ENCODE assay signal across 2 cellular contexts in the genomic region with DNA sequence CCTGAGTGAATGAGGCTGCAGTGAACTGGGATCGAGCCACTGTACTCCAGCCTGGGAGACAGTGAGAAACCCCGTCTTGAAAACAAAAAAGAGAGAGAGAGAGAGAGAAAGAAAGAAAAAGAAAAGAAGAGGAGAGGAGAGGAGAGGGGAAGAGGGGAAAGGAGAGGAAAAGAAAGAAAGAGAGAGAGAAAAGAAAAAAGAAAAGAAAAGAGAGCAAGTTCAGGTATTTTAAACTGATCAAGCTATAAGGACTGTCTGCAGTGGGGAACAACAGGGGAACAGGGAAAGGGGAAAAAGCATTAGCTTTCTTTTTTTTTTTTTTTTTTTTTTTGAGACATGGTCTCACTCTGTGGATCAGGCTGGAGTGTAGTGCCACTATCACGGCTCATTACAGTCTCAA.
TF ChIP-seq lines count a peak whose summit lies in the region.

No MANE protein-coding gene starts in this region.

TF ChIP-seq in GM23338, 12 proteins besides CTCF, POLR2A, EP300 and RAD21 (continued from another document):
- TF ChIP-seq, protein P1, sequence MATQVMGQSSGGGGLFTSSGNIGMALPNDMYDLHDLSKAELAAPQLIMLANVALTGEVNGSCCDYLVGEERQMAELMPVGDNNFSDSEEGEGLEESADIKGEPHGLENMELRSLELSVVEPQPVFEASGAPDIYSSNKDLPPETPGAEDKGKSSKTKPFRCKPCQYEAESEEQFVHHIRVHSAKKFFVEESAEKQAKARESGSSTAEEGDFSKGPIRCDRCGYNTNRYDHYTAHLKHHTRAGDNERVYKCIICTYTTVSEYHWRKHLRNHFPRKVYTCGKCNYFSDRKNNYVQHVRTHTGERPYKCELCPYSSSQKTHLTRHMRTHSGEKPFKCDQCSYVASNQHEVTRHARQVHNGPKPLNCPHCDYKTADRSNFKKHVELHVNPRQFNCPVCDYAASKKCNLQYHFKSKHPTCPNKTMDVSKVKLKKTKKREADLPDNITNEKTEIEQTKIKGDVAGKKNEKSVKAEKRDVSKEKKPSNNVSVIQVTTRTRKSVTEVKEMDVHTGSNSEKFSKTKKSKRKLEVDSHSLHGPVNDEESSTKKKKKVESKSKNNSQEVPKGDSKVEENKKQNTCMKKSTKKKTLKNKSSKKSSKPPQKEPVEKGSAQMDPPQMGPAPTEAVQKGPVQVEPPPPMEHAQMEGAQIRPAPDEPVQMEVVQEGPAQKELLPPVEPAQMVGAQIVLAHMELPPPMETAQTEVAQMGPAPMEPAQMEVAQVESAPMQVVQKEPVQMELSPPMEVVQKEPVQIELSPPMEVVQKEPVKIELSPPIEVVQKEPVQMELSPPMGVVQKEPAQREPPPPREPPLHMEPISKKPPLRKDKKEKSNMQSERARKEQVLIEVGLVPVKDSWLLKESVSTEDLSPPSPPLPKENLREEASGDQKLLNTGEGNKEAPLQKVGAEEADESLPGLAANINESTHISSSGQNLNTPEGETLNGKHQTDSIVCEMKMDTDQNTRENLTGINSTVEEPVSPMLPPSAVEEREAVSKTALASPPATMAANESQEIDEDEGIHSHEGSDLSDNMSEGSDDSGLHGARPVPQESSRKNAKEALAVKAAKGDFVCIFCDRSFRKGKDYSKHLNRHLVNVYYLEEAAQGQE (IDR thresholded peaks at IDR 0.05; ENCODE audit: unreplicated experiment): no peak
- TF ChIP-seq ZNF114 (CRISPR knock-in tag; IDR thresholded peaks at IDR 0.05) (no peak), POLR2AphosphoS5 (IDR thresholded peaks at IDR 0.05; ENCODE audit: low read depth) (no peak), STAT1 (IDR thresholded peaks at IDR 0.05; ENCODE audit: unreplicated experiment) (no peak), CREB1 (CRISPR knock-in tag; IDR thresholded peaks at IDR 0.05; ENCODE audit: low read depth) (no peak), EZH2 (IDR thresholded peaks at IDR 0.05; ENCODE audit: low read depth, unreplicated experiment) (no peak)
- TF ChIP-seq, protein P2, sequence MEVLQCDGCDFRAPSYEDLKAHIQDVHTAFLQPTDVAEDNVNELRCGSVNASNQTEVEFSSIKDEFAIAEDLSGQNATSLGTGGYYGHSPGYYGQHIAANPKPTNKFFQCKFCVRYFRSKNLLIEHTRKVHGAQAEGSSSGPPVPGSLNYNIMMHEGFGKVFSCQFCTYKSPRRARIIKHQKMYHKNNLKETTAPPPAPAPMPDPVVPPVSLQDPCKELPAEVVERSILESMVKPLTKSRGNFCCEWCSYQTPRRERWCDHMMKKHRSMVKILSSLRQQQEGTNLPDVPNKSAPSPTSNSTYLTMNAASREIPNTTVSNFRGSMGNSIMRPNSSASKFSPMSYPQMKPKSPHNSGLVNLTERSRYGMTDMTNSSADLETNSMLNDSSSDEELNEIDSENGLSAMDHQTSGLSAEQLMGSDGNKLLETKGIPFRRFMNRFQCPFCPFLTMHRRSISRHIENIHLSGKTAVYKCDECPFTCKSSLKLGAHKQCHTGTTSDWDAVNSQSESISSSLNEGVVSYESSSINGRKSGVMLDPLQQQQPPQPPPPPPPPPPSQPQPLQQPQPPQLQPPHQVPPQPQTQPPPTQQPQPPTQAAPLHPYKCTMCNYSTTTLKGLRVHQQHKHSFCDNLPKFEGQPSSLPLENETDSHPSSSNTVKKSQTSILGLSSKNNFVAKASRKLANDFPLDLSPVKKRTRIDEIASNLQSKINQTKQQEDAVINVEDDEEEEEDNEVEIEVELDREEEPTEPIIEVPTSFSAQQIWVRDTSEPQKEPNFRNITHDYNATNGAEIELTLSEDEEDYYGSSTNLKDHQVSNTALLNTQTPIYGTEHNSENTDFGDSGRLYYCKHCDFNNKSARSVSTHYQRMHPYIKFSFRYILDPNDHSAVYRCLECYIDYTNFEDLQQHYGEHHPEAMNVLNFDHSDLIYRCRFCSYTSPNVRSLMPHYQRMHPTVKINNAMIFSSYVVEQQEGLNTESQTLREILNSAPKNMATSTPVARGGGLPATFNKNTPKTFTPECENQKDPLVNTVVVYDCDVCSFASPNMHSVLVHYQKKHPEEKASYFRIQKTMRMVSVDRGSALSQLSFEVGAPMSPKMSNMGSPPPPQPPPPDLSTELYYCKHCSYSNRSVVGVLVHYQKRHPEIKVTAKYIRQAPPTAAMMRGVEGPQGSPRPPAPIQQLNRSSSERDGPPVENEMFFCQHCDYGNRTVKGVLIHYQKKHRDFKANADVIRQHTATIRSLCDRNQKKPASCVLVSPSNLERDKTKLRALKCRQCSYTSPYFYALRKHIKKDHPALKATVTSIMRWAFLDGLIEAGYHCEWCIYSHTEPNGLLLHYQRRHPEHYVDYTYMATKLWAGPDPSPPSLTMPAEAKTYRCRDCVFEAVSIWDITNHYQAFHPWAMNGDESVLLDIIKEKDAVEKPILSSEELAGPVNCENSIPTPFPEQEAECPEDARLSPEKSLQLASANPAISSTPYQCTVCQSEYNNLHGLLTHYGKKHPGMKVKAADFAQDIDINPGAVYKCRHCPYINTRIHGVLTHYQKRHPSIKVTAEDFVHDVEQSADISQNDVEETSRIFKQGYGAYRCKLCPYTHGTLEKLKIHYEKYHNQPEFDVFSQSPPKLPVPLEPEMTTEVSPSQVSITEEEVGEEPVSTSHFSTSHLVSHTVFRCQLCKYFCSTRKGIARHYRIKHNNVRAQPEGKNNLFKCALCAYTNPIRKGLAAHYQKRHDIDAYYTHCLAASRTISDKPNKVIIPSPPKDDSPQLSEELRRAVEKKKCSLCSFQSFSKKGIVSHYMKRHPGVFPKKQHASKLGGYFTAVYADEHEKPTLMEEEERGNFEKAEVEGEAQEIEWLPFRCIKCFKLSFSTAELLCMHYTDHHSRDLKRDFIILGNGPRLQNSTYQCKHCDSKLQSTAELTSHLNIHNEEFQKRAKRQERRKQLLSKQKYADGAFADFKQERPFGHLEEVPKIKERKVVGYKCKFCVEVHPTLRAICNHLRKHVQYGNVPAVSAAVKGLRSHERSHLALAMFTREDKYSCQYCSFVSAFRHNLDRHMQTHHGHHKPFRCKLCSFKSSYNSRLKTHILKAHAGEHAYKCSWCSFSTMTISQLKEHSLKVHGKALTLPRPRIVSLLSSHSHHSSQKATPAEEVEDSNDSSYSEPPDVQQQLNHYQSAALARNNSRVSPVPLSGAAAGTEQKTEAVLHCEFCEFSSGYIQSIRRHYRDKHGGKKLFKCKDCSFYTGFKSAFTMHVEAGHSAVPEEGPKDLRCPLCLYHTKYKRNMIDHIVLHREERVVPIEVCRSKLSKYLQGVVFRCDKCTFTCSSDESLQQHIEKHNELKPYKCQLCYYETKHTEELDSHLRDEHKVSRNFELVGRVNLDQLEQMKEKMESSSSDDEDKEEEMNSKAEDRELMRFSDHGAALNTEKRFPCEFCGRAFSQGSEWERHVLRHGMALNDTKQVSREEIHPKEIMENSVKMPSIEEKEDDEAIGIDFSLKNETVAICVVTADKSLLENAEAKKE (CRISPR knock-in tag; IDR thresholded peaks at IDR 0.05): no peak

TF ChIP-seq in HEK293, 187 proteins besides CTCF, POLR2A, EP300 and RAD21 (continued from another document):
- TF ChIP-seq, protein P3, sequence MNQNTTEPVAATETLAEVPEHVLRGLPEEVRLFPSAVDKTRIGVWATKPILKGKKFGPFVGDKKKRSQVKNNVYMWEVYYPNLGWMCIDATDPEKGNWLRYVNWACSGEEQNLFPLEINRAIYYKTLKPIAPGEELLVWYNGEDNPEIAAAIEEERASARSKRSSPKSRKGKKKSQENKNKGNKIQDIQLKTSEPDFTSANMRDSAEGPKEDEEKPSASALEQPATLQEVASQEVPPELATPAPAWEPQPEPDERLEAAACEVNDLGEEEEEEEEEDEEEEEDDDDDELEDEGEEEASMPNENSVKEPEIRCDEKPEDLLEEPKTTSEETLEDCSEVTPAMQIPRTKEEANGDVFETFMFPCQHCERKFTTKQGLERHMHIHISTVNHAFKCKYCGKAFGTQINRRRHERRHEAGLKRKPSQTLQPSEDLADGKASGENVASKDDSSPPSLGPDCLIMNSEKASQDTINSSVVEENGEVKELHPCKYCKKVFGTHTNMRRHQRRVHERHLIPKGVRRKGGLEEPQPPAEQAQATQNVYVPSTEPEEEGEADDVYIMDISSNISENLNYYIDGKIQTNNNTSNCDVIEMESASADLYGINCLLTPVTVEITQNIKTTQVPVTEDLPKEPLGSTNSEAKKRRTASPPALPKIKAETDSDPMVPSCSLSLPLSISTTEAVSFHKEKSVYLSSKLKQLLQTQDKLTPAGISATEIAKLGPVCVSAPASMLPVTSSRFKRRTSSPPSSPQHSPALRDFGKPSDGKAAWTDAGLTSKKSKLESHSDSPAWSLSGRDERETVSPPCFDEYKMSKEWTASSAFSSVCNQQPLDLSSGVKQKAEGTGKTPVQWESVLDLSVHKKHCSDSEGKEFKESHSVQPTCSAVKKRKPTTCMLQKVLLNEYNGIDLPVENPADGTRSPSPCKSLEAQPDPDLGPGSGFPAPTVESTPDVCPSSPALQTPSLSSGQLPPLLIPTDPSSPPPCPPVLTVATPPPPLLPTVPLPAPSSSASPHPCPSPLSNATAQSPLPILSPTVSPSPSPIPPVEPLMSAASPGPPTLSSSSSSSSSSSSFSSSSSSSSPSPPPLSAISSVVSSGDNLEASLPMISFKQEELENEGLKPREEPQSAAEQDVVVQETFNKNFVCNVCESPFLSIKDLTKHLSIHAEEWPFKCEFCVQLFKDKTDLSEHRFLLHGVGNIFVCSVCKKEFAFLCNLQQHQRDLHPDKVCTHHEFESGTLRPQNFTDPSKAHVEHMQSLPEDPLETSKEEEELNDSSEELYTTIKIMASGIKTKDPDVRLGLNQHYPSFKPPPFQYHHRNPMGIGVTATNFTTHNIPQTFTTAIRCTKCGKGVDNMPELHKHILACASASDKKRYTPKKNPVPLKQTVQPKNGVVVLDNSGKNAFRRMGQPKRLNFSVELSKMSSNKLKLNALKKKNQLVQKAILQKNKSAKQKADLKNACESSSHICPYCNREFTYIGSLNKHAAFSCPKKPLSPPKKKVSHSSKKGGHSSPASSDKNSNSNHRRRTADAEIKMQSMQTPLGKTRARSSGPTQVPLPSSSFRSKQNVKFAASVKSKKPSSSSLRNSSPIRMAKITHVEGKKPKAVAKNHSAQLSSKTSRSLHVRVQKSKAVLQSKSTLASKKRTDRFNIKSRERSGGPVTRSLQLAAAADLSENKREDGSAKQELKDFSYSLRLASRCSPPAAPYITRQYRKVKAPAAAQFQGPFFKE (tag by site-specific recombination; IDR thresholded peaks at IDR 0.05; ENCODE audit: borderline replicate concordance): no peak
- TF ChIP-seq, protein P4, sequence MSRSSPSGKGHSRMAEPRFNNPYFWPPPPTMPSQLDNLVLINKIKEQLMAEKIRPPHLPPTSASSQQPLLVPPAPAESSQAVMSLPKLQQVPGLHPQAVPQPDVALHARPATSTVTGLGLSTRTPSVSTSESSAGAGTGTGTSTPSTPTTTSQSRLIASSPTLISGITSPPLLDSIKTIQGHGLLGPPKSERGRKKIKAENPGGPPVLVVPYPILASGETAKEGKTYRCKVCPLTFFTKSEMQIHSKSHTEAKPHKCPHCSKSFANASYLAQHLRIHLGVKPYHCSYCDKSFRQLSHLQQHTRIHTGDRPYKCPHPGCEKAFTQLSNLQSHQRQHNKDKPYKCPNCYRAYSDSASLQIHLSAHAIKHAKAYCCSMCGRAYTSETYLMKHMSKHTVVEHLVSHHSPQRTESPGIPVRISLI (tag by site-specific recombination; IDR thresholded peaks at IDR 0.05): peak; percentile 76
